In the genomic region with DNA sequence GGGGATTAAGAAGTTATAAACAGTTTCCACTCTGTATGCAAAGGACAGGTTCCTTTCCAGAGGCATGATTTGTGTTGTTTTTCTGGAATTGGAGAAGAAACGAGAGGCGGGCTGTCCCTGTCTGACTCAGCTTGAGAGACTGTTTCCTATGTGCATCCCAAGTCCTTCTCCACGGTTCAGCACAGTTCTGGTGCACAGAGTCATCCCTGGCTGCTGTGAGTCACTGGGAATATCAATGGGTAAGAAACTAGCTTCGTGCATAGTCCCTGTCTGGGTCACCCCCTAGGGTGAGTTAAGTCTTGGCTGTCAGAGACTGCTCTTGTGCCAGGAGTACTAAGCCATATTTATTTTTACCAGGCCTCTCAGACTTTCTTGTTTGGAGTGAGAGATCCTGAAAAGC, we compare ENCODE assay signal across 11 cellular contexts. TPM values are rescaled to one million over a fixed set of nuclear protein-coding genes. Genes with fewer than 3 reads are reported as not detected.
DNase-seq lines count a peak whose midpoint lies in the region; ATAC-seq, FAIRE-seq and TF ChIP-seq lines count a peak whose summit lies in the region.
"Had no signal": no experiment of that assay in that cellular context is flagged by ENCODE, and none has a peak within 500 bp of the region (broad histone marks: within the 10 kb centered on the region; RNA-seq: fewer than 3 reads in every experiment).

No MANE protein-coding gene starts in this region.

- DNase-seq in ELR (ENCODE audit: low read depth) (peak; percentile 99), astrocyte (ENCODE audit: low read depth) (peak; percentile 98), left ventricle myocardium inferior (no peak), skeletal muscle cell (ENCODE audit: low read depth) (peak; percentile 98), GM19239 (ENCODE audit: insufficient read length, low spot score) (no peak), AML-193 (lab: John Stamatoyannopoulos, UW) (no peak)
- no peak for DNase-seq in stimulated activated CD4-positive, alpha-beta T cell treated with anti-CD3 and anti-CD28 coated beads, Interleukin-4, amount 100 ng/mL, for 1 hour
- DNase-seq: central memory CD4-positive, alpha-beta T cell had no signal

- H3K9me3 Mint-ChIP-seq in astrocyte (ENCODE audit: unreplicated experiment) = no peaks in the 10 kb centered on the region
- H3K9me3 Mint-ChIP-seq: natural killer cell treated with Interleukin-12 subunit alpha and Interleukin-12 subunit beta and Interleukin-15 and Interleukin-18, amount 100 ng/mL, for 72 hours; stimulated activated memory B cell treated with anti-CD40 and anti-IgM and Interleukin-4, amounts not matched to agents 10 μg/mL and 1 μg/mL and 100 μg/mL, for 72 hours had no signal

- ATAC-seq in GM18502 (IDR thresholded peaks at IDR 0.05; ENCODE audit: poor library complexity, unreplicated experiment) = no peak
- ATAC-seq: natural killer cell treated with Interleukin-12 subunit alpha and Interleukin-12 subunit beta and Interleukin-15 and Interleukin-18, amount 100 ng/mL, for 72 hours; stimulated activated memory B cell treated with anti-CD40 and anti-IgM and Interleukin-4, amounts not matched to agents 10 μg/mL and 1 μg/mL and 100 μg/mL, for 72 hours had no signal

- peaks cover 30% of the 10 kb centered on the region for H3K4me1 Mint-ChIP-seq in astrocyte (ENCODE audit: low read depth, unreplicated experiment)

- H3K27me3 Mint-ChIP-seq in astrocyte (ENCODE audit: low read depth, unreplicated experiment) = no peaks in the 10 kb centered on the region

- H3K27ac ChIP-seq in astrocyte (ENCODE audit: low read depth, low read length) (peak overlapping the region; percentile 86), left ventricle myocardium inferior (replicated peaks) (peak overlapping the region; percentile 76)

- no peaks in the 10 kb centered on the region for H3K36me3 Mint-ChIP-seq in astrocyte (ENCODE audit: low read depth, unreplicated experiment)
- H3K36me3 Mint-ChIP-seq: natural killer cell treated with Interleukin-12 subunit alpha and Interleukin-12 subunit beta and Interleukin-15 and Interleukin-18, amount 100 ng/mL, for 72 hours; stimulated activated memory B cell treated with anti-CD40 and anti-IgM and Interleukin-4, amounts not matched to agents 10 μg/mL and 1 μg/mL and 100 μg/mL, for 72 hours had no signal

- H3K9ac ChIP-seq in astrocyte (ENCODE audit: low read length) = peak overlapping the region; percentile 75

- H3K4me3 ChIP-seq in astrocyte (ENCODE audit: insufficient read depth, low read depth, low read length) (no peak overlapping the region), left ventricle myocardium inferior (no peak overlapping the region), skeletal muscle cell (ENCODE audit: low read depth, low read length) (no peak overlapping the region)

- H3K27me3 ChIP-seq in astrocyte (ENCODE audit: insufficient read depth, low read length) (no peaks in the 10 kb centered on the region), left ventricle myocardium inferior (ENCODE audit: low read depth) (peaks cover 22% of the 10 kb centered on the region)

- intact Hi-C loops in left ventricle myocardium inferior (cut with micrococcal nuclease) = no loop called here

- TF ChIP-seq CTCF in astrocyte (IDR thresholded peaks at IDR 0.05; ENCODE audit: insufficient read depth, low read depth, low read length) (no peak), left ventricle myocardium inferior (IDR thresholded peaks at IDR 0.05; ENCODE audit: borderline replicate concordance) (no peak)

- no peak overlapping the region for H3K4me3 Mint-ChIP-seq in astrocyte (ENCODE audit: unreplicated experiment)
- H3K4me3 Mint-ChIP-seq: stimulated activated memory B cell treated with anti-CD40 and anti-IgM and Interleukin-4, amounts not matched to agents 10 μg/mL and 1 μg/mL and 100 μg/mL, for 72 hours had no signal

- H2AFZ ChIP-seq in astrocyte (ENCODE audit: low read depth, low read length) = no peak overlapping the region

- no peaks in the 10 kb centered on the region for H3K79me2 ChIP-seq in astrocyte (ENCODE audit: insufficient read depth, low read length)

- no peaks in the 10 kb centered on the region for H3K36me3 ChIP-seq in astrocyte (ENCODE audit: insufficient read depth, low read length)
- no peaks in the 10 kb centered on the region for H3K36me3 ChIP-seq in left ventricle myocardium inferior

- H3K27ac Mint-ChIP-seq in astrocyte (ENCODE audit: unreplicated experiment) = peak overlapping the region; percentile 87
- H3K27ac Mint-ChIP-seq: natural killer cell treated with Interleukin-12 subunit alpha and Interleukin-12 subunit beta and Interleukin-15 and Interleukin-18, amount 100 ng/mL, for 72 hours; stimulated activated memory B cell treated with anti-CD40 and anti-IgM and Interleukin-4, amounts not matched to agents 10 μg/mL and 1 μg/mL and 100 μg/mL, for 72 hours had no signal

- H3K9me3 ChIP-seq in astrocyte (ENCODE audit: insufficient read depth, low read depth, low read length) (no peaks in the 10 kb centered on the region), left ventricle myocardium inferior (replicated peaks) (no peaks in the 10 kb centered on the region)

- H3K4me1 ChIP-seq in astrocyte (ENCODE audit: insufficient read depth, low read length) (peaks cover 36% of the 10 kb centered on the region), left ventricle myocardium inferior (peaks cover 53% of the 10 kb centered on the region)

- no peaks in the 10 kb centered on the region for H4K20me1 ChIP-seq in astrocyte (ENCODE audit: insufficient read depth, low read length)

- H3K4me2 ChIP-seq in astrocyte (ENCODE audit: low read length) = peak overlapping the region; percentile 64

- FAIRE-seq in astrocyte (lab: Jason Lieb, UNC) (peak; percentile 93), GM19239 (lab: Jason Lieb, UNC) (no peak)

RNA-seq across cellular contexts. Expression of gene LRP4, which starts 2.4 kb away (rescaled TPM):
- total RNA-seq in astrocyte (19.0 and 19.9 TPM in 2 replicates), left ventricle myocardium inferior (22.0 TPM)

RNA-seq across cellular contexts. Expression of gene CSTPP1, which starts 15.9 kb away (rescaled TPM):
- total RNA-seq in astrocyte (29.6 and 34.2 TPM in 2 replicates), left ventricle myocardium inferior (12.9 TPM)

Comparison
In these comparisons a context has a peak if more than half of its experiments do, and no peak if none do; other contexts are left out.
1. DNase-seq: peak in ELR (single experiment), astrocyte (single experiment) and skeletal muscle cell (single experiment); none in left ventricle myocardium inferior (single experiment), GM19239 (single experiment), AML-193 (0 of 2) and stimulated activated CD4-positive, alpha-beta T cell treated with anti-CD3 and anti-CD28 coated beads, Interleukin-4, amount 100 ng/mL, for 1 hour (single experiment).